2 cellular contexts compared by ENCODE assay signal in the genomic region with DNA sequence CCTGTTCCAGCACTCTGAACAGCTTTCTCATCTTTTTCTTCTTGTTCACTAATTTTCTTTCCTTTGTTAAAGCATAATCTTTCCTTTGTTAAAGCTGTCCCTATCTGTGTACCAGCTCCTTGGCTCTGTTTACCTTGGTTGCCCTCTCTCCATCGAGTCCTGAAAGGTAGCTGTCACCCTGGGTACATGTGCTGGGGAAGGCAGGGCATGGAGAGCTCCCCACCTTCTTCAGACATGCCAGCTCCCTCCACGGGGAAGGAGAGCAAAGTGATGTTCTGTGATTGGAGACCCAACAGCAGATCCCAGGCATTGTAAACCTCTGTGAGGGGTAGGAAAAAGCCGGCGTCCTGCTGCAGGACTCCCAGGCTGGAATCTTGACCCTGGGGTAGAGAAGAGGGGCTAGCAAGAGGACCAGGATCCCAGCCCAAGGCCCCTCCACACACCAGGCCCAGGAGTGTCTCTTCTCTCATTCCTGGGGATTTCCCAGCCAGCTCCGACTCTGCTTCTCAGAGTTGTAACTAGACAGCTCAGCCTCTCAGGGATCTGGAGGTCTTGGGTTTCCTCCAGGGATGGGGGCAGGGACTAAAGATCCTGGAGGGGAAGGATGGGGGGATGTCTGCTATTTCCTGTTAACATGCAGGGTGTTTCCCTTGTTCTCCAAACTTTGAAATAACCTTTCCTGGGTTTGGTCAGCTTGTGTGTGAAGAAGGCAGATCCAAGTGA.
TF ChIP-seq lines count a peak whose summit lies in the region.

No MANE protein-coding gene starts in this region.

TF ChIP-seq in IMR-90, 13 proteins besides CTCF, POLR2A, EP300 and RAD21:
- TF ChIP-seq, protein P1, sequence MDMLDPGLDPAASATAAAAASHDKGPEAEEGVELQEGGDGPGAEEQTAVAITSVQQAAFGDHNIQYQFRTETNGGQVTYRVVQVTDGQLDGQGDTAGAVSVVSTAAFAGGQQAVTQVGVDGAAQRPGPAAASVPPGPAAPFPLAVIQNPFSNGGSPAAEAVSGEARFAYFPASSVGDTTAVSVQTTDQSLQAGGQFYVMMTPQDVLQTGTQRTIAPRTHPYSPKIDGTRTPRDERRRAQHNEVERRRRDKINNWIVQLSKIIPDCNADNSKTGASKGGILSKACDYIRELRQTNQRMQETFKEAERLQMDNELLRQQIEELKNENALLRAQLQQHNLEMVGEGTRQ (IDR thresholded peaks at IDR 0.05; ENCODE audit: low read depth, low read length): no peak
- TF ChIP-seq MAFK (IDR thresholded peaks at IDR 0.05; ENCODE audit: low read depth, low read length) (no peak), CEBPB (IDR thresholded peaks at IDR 0.05; ENCODE audit: low read depth, low read length) (no peak), BHLHE40 (IDR thresholded peaks at IDR 0.05; ENCODE audit: low read depth, low read length) (no peak), FOS (IDR thresholded peaks at IDR 0.05; ENCODE audit: low read depth, low read length) (no peak), RCOR1 (IDR thresholded peaks at IDR 0.05; ENCODE audit: insufficient replicate concordance, low read length) (no peak), MAZ (IDR thresholded peaks at IDR 0.05; ENCODE audit: borderline replicate concordance, low read depth, low read length) (0 out of 2 replicates have a peak, but pooled peaks have one; percentile 34), SMC3 (IDR thresholded peaks at IDR 0.05; ENCODE audit: low read depth, low read length) (no peak)
- TF ChIP-seq, protein P2, sequence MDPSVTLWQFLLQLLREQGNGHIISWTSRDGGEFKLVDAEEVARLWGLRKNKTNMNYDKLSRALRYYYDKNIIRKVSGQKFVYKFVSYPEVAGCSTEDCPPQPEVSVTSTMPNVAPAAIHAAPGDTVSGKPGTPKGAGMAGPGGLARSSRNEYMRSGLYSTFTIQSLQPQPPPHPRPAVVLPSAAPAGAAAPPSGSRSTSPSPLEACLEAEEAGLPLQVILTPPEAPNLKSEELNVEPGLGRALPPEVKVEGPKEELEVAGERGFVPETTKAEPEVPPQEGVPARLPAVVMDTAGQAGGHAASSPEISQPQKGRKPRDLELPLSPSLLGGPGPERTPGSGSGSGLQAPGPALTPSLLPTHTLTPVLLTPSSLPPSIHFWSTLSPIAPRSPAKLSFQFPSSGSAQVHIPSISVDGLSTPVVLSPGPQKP (IDR thresholded peaks at IDR 0.05; ENCODE audit: borderline replicate concordance, low read depth, low read length): no peak
TF ChIP-seq in IMR-90: peak in this region for 1.

TF ChIP-seq in GM12878, 131 proteins besides CTCF, POLR2A, EP300 and RAD21:
- TF ChIP-seq CHD4 (IDR thresholded peaks at IDR 0.05) (no peak), ZBED1 (IDR thresholded peaks at IDR 0.05; ENCODE audit: borderline replicate concordance) (no peak), NRF1 (conservative IDR thresholded peaks at IDR 0.05; ENCODE audit: low read depth, low read length) (no peak), MTA3 (IDR thresholded peaks at IDR 0.05; ENCODE audit: borderline replicate concordance, low read length) (no peak), RELA (IDR thresholded peaks at IDR 0.05; ENCODE audit: borderline replicate concordance, partially characterized antibody) (no peak), CREM (IDR thresholded peaks at IDR 0.05; ENCODE audit: low read depth) (no peak), HDAC6 (IDR thresholded peaks at IDR 0.05; ENCODE audit: unreplicated experiment) (no peak), NFXL1 (IDR thresholded peaks at IDR 0.05; ENCODE audit: borderline replicate concordance) (no peak), TCF12 (IDR thresholded peaks at IDR 0.05; ENCODE audit: low read depth, low read length) (no peak), LARP7 (IDR thresholded peaks at IDR 0.05) (no peak), SMC3 (IDR thresholded peaks at IDR 0.05; ENCODE audit: borderline replicate concordance, low read length) (no peak), NFYA (IDR thresholded peaks at IDR 0.05; ENCODE audit: borderline replicate concordance, low read depth, low read length) (no peak), CBFB (IDR thresholded peaks at IDR 0.05; ENCODE audit: low read depth) (no peak), SMAD5 (IDR thresholded peaks at IDR 0.05; ENCODE audit: low read depth) (no peak), JUND (IDR thresholded peaks at IDR 0.05; ENCODE audit: low read depth, low read length) (no peak), RUNX3 (IDR thresholded peaks at IDR 0.05; ENCODE audit: low read length) (no peak)
- TF ChIP-seq, protein P3, sequence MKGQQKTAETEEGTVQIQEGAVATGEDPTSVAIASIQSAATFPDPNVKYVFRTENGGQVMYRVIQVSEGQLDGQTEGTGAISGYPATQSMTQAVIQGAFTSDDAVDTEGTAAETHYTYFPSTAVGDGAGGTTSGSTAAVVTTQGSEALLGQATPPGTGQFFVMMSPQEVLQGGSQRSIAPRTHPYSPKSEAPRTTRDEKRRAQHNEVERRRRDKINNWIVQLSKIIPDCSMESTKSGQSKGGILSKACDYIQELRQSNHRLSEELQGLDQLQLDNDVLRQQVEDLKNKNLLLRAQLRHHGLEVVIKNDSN (IDR thresholded peaks at IDR 0.05; ENCODE audit: borderline replicate concordance, extremely low read length, insufficient read depth, low read depth, low read length): no peak
- TF ChIP-seq, protein P4, sequence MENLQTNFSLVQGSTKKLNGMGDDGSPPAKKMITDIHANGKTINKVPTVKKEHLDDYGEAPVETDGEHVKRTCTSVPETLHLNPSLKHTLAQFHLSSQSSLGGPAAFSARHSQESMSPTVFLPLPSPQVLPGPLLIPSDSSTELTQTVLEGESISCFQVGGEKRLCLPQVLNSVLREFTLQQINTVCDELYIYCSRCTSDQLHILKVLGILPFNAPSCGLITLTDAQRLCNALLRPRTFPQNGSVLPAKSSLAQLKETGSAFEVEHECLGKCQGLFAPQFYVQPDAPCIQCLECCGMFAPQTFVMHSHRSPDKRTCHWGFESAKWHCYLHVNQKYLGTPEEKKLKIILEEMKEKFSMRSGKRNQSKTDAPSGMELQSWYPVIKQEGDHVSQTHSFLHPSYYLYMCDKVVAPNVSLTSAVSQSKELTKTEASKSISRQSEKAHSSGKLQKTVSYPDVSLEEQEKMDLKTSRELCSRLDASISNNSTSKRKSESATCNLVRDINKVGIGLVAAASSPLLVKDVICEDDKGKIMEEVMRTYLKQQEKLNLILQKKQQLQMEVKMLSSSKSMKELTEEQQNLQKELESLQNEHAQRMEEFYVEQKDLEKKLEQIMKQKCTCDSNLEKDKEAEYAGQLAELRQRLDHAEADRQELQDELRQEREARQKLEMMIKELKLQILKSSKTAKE (IDR thresholded peaks at IDR 0.05; ENCODE audit: low read depth, poor library complexity, severe bottlenecking): no peak
- TF ChIP-seq, protein P5, sequence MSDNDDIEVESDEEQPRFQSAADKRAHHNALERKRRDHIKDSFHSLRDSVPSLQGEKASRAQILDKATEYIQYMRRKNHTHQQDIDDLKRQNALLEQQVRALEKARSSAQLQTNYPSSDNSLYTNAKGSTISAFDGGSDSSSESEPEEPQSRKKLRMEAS (IDR thresholded peaks at IDR 0.05; ENCODE audit: low read depth, low read length): no peak
- TF ChIP-seq, protein P6, sequence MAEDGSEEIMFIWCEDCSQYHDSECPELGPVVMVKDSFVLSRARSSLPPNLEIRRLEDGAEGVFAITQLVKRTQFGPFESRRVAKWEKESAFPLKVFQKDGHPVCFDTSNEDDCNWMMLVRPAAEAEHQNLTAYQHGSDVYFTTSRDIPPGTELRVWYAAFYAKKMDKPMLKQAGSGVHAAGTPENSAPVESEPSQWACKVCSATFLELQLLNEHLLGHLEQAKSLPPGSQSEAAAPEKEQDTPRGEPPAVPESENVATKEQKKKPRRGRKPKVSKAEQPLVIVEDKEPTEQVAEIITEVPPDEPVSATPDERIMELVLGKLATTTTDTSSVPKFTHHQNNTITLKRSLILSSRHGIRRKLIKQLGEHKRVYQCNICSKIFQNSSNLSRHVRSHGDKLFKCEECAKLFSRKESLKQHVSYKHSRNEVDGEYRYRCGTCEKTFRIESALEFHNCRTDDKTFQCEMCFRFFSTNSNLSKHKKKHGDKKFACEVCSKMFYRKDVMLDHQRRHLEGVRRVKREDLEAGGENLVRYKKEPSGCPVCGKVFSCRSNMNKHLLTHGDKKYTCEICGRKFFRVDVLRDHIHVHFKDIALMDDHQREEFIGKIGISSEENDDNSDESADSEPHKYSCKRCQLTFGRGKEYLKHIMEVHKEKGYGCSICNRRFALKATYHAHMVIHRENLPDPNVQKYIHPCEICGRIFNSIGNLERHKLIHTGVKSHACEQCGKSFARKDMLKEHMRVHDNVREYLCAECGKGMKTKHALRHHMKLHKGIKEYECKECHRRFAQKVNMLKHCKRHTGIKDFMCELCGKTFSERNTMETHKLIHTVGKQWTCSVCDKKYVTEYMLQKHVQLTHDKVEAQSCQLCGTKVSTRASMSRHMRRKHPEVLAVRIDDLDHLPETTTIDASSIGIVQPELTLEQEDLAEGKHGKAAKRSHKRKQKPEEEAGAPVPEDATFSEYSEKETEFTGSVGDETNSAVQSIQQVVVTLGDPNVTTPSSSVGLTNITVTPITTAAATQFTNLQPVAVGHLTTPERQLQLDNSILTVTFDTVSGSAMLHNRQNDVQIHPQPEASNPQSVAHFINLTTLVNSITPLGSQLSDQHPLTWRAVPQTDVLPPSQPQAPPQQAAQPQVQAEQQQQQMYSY (CRISPR knock-in tag; IDR thresholded peaks at IDR 0.05): no peak
TF ChIP-seq in GM12878: peak in this region for 0.
